In the genomic region with DNA sequence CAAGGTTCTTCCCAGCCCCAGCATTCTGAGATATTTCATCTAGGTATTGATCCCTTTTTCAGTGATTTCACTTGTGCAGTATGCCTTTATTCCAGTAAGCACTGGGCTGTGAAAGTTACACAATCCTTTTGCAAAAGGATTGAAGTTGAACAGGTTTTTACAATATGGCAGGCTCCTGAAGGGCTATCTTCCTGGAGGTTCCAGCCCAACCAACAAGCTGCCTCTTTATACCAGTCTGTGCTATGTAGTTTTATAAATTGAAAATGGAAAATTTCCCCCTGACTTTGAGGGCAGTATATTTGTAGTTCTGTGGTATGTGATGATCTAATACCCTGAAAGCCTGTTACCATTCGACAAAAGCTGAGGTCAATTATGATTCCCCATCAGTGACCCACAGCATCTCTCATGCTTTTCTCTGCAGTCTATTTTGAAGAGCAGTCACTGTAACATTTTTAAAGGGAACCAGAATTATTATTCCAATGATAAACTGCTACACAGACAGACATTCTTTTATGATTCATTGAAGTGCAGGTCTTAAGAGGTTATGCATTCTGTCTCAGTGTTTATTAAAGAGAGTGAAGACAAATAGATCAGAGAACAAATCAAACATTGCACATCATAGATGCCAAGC, we compare ENCODE assay signal across 1 cellular context.
A peak's percentile ranks its signal among the peaks of the same experiment; 100 is the strongest.
TF ChIP-seq lines count a peak whose summit lies in the region.

No MANE protein-coding gene starts in this region.

TF ChIP-seq in HepG2, 621 proteins besides CTCF, POLR2A, EP300 and RAD21:
- TF ChIP-seq ZNF256 (CRISPR knock-in tag; conservative IDR thresholded peaks at IDR 0.05) (no peak), CEBPB (IDR thresholded peaks at IDR 0.05; ENCODE audit: borderline replicate concordance, low read depth, low read length) (peak; percentile 82)
